Comparison of ENCODE assay signal across 1 cellular context in genomic region chr17:7405882-7406825, GRCh38.
TF ChIP-seq lines count a peak whose summit lies in the region.

No MANE protein-coding gene starts in this region.

TF ChIP-seq in HEK293, 187 proteins besides CTCF, POLR2A, EP300 and RAD21 (continued from another document):
- TF ChIP-seq ZBTB17 (tag by site-specific recombination; IDR thresholded peaks at IDR 0.05) (peak; percentile 82), ZBTB7A (tag by site-specific recombination; IDR thresholded peaks at IDR 0.05; ENCODE audit: low read depth) (peak; percentile 11; the same call in 1 of the 2 replicates), PRDM1 (tag by site-specific recombination; IDR thresholded peaks at IDR 0.05) (peak; percentile 91), ZNF394 (tag by site-specific recombination; IDR thresholded peaks at IDR 0.05; ENCODE audit: borderline replicate concordance) (peak; percentile 76), ZFP37 (tag by site-specific recombination; IDR thresholded peaks at IDR 0.05) (no peak), ZNF792 (tag by site-specific recombination; IDR thresholded peaks at IDR 0.05) (no peak), ZNF366 (tag by site-specific recombination; conservative IDR thresholded peaks at IDR 0.05) (peak; percentile 91), ZNF76 (tag by site-specific recombination; IDR thresholded peaks at IDR 0.05; ENCODE audit: borderline replicate concordance, low read depth) (peak; percentile 23; the same call in 1 of the 2 replicates), MEIS1 (CRISPR knock-in tag; IDR thresholded peaks at IDR 0.05; ENCODE audit: borderline replicate concordance) (no peak), ZNF341 (tag by site-specific recombination; IDR thresholded peaks at IDR 0.05; ENCODE audit: low read depth) (no peak), OVOL3 (tag by site-specific recombination; IDR thresholded peaks at IDR 0.05) (no peak), ZNF639 (tag by site-specific recombination; IDR thresholded peaks at IDR 0.05) (peak; percentile 32), ZNF404 (tag by site-specific recombination; IDR thresholded peaks at IDR 0.05) (no peak), ZNF146 (tag by site-specific recombination; IDR thresholded peaks at IDR 0.05) (no peak), ZSCAN30 (tag by site-specific recombination; IDR thresholded peaks at IDR 0.05) (no peak), GLIS2 (tag by site-specific recombination; IDR thresholded peaks at IDR 0.05) (peak; percentile 60), ZBTB11 (tag by site-specific recombination; conservative IDR thresholded peaks at IDR 0.05; ENCODE audit: low read depth) (no peak), ZNF37A (tag by site-specific recombination; IDR thresholded peaks at IDR 0.05) (no peak), ZEB2 (tag by site-specific recombination; IDR thresholded peaks at IDR 0.05) (no peak), ZNF157 (tag by site-specific recombination; IDR thresholded peaks at IDR 0.05) (no peak), ZNF830 (tag by site-specific recombination; IDR thresholded peaks at IDR 0.05; ENCODE audit: low read depth) (no peak), SALL2 (tag by site-specific recombination; IDR thresholded peaks at IDR 0.05; ENCODE audit: borderline replicate concordance) (no peak), RBAK (tag by site-specific recombination; IDR thresholded peaks at IDR 0.05) (no peak), ZNF623 (tag by site-specific recombination; IDR thresholded peaks at IDR 0.05) (no peak), ZNF416 (tag by site-specific recombination; IDR thresholded peaks at IDR 0.05) (no peak), ZNF239 (tag by site-specific recombination; IDR thresholded peaks at IDR 0.05) (no peak), ZNF292 (tag by site-specific recombination; IDR thresholded peaks at IDR 0.05; ENCODE audit: borderline replicate concordance, low read depth) (no peak), ZNF10 (tag by site-specific recombination; IDR thresholded peaks at IDR 0.05) (no peak), ZBTB21 (tag by site-specific recombination; IDR thresholded peaks at IDR 0.05) (no peak), ZNF302 (tag by site-specific recombination; IDR thresholded peaks at IDR 0.05; ENCODE audit: low read depth) (no peak), KLF17 (tag by site-specific recombination; IDR thresholded peaks at IDR 0.05) (no peak), ZNF398 (tag by site-specific recombination; IDR thresholded peaks at IDR 0.05) (peak; percentile 62), TRIM28 (IDR thresholded peaks at IDR 0.05; ENCODE audit: borderline replicate concordance, low read length) (no peak), PATZ1 (tag by site-specific recombination; IDR thresholded peaks at IDR 0.05) (peak; percentile 75)
- TF ChIP-seq, protein P1, sequence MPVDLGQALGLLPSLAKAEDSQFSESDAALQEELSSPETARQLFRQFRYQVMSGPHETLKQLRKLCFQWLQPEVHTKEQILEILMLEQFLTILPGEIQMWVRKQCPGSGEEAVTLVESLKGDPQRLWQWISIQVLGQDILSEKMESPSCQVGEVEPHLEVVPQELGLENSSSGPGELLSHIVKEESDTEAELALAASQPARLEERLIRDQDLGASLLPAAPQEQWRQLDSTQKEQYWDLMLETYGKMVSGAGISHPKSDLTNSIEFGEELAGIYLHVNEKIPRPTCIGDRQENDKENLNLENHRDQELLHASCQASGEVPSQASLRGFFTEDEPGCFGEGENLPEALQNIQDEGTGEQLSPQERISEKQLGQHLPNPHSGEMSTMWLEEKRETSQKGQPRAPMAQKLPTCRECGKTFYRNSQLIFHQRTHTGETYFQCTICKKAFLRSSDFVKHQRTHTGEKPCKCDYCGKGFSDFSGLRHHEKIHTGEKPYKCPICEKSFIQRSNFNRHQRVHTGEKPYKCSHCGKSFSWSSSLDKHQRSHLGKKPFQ (tag by site-specific recombination; IDR thresholded peaks at IDR 0.05), result no peak
- TF ChIP-seq, protein P2, sequence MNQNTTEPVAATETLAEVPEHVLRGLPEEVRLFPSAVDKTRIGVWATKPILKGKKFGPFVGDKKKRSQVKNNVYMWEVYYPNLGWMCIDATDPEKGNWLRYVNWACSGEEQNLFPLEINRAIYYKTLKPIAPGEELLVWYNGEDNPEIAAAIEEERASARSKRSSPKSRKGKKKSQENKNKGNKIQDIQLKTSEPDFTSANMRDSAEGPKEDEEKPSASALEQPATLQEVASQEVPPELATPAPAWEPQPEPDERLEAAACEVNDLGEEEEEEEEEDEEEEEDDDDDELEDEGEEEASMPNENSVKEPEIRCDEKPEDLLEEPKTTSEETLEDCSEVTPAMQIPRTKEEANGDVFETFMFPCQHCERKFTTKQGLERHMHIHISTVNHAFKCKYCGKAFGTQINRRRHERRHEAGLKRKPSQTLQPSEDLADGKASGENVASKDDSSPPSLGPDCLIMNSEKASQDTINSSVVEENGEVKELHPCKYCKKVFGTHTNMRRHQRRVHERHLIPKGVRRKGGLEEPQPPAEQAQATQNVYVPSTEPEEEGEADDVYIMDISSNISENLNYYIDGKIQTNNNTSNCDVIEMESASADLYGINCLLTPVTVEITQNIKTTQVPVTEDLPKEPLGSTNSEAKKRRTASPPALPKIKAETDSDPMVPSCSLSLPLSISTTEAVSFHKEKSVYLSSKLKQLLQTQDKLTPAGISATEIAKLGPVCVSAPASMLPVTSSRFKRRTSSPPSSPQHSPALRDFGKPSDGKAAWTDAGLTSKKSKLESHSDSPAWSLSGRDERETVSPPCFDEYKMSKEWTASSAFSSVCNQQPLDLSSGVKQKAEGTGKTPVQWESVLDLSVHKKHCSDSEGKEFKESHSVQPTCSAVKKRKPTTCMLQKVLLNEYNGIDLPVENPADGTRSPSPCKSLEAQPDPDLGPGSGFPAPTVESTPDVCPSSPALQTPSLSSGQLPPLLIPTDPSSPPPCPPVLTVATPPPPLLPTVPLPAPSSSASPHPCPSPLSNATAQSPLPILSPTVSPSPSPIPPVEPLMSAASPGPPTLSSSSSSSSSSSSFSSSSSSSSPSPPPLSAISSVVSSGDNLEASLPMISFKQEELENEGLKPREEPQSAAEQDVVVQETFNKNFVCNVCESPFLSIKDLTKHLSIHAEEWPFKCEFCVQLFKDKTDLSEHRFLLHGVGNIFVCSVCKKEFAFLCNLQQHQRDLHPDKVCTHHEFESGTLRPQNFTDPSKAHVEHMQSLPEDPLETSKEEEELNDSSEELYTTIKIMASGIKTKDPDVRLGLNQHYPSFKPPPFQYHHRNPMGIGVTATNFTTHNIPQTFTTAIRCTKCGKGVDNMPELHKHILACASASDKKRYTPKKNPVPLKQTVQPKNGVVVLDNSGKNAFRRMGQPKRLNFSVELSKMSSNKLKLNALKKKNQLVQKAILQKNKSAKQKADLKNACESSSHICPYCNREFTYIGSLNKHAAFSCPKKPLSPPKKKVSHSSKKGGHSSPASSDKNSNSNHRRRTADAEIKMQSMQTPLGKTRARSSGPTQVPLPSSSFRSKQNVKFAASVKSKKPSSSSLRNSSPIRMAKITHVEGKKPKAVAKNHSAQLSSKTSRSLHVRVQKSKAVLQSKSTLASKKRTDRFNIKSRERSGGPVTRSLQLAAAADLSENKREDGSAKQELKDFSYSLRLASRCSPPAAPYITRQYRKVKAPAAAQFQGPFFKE (tag by site-specific recombination; IDR thresholded peaks at IDR 0.05; ENCODE audit: borderline replicate concordance), result no peak
- TF ChIP-seq, protein P3, sequence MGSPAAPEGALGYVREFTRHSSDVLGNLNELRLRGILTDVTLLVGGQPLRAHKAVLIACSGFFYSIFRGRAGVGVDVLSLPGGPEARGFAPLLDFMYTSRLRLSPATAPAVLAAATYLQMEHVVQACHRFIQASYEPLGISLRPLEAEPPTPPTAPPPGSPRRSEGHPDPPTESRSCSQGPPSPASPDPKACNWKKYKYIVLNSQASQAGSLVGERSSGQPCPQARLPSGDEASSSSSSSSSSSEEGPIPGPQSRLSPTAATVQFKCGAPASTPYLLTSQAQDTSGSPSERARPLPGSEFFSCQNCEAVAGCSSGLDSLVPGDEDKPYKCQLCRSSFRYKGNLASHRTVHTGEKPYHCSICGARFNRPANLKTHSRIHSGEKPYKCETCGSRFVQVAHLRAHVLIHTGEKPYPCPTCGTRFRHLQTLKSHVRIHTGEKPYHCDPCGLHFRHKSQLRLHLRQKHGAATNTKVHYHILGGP (tag by site-specific recombination; IDR thresholded peaks at IDR 0.05), result no peak
- TF ChIP-seq, protein P4, sequence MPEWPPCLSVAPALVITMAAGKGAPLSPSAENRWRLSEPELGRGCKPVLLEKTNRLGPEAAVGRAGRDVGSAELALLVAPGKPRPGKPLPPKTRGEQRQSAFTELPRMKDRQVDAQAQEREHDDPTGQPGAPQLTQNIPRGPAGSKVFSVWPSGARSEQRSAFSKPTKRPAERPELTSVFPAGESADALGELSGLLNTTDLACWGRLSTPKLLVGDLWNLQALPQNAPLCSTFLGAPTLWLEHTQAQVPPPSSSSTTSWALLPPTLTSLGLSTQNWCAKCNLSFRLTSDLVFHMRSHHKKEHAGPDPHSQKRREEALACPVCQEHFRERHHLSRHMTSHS (tag by site-specific recombination; IDR thresholded peaks at IDR 0.05), result no peak
- TF ChIP-seq, protein P5, sequence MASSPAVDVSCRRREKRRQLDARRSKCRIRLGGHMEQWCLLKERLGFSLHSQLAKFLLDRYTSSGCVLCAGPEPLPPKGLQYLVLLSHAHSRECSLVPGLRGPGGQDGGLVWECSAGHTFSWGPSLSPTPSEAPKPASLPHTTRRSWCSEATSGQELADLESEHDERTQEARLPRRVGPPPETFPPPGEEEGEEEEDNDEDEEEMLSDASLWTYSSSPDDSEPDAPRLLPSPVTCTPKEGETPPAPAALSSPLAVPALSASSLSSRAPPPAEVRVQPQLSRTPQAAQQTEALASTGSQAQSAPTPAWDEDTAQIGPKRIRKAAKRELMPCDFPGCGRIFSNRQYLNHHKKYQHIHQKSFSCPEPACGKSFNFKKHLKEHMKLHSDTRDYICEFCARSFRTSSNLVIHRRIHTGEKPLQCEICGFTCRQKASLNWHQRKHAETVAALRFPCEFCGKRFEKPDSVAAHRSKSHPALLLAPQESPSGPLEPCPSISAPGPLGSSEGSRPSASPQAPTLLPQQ (tag by site-specific recombination; IDR thresholded peaks at IDR 0.05), result no peak
